In genomic region chr12:38586652-38587219, GRCh38 we compare ENCODE assay signal across 28 cellular contexts.
A peak's percentile ranks its signal among the peaks of the same experiment; 100 is the strongest.
DNase-seq lines count a peak whose midpoint lies in the region; ATAC-seq, FAIRE-seq and TF ChIP-seq lines count a peak whose summit lies in the region.
"Had no signal": no experiment of that assay in that cellular context is flagged by ENCODE, and none has a peak within 500 bp of the region (broad histone marks: within the 10 kb centered on the region; RNA-seq: fewer than 3 reads in every experiment).

No MANE protein-coding gene starts in this region.

- ATAC-seq in HG02759 (IDR thresholded peaks at IDR 0.05; ENCODE audit: unreplicated experiment): no peak
- ATAC-seq: activated CD4-positive, CD25-positive, alpha-beta regulatory T cell treated with anti-CD3 and anti-CD28 coated beads, Interleukin-2, amount 50 U/mL, for 24 hours; body of pancreas; left lobe of liver; stimulated activated naive CD8-positive, alpha-beta T cell treated with anti-CD3 and anti-CD28 coated beads, Interleukin-15, Interleukin-2, amounts not matched to agents 100 U/mL and 50 U/mL, for 24 hours had no signal

- no peak for TF ChIP-seq CTCF in bronchial epithelial cell (IDR thresholded peaks at IDR 0.05; ENCODE audit: insufficient read depth, low read length, severe bottlenecking)

- H3K36me3 ChIP-seq in bronchial epithelial cell (ENCODE audit: control insufficient read depth, insufficient read depth, low read length): no peaks in the 10 kb centered on the region
- H3K36me3 ChIP-seq: adrenal gland, pancreas had no signal

- CTCF ChIA-PET in HEK293T (lab: Yijun Ruan, JAX): interaction anchor here (0.7 kb wide), 1 partner anchor 1040 kb away, joined by 3 read pairs; no protein-coding TSS in a partner anchor

- DNase-seq in NOMO-1 treated with DMSO at 0.1 percent for 48 hours (lab: John Stamatoyannopoulos, UW; ENCODE audit: unreplicated experiment) (peak; percentile 34), NOMO-1 treated with dmso at 0.1 percent for 144 hours (lab: John Stamatoyannopoulos, UW; ENCODE audit: unreplicated experiment) (no peak), M059J (ENCODE audit: low read depth) (peak; percentile 16), bronchial epithelial cell (ENCODE audit: low read depth) (peak; percentile 82), renal cortical epithelial cell (ENCODE audit: low read depth) (peak; percentile 14), HEK293T (ENCODE audit: extremely low spot score) (no peak)
- DNase-seq in activated T-cell treated with anti-CD3 and anti-CD28 coated beads, Interleukin-2, amount 50 U/mL, for 48 hours: no peak
- DNase-seq: 8988T; activated CD4-positive, alpha-beta T cell treated with anti-CD3 and anti-CD28 coated beads, Interleukin-2, amount 50 U/mL, for 48 hours; activated naive CD4-positive, alpha-beta T cell treated with anti-CD3 and anti-CD28 coated beads for 36 hours; adrenal gland; body of pancreas; DMS153; H9; immature natural killer cell; NCI-H146; NCI-H2107; NCI-H748 treated with DMSO at 0.1 percent for 48 hours; nephron progenitor cell; pancreas; retina; RPMI8226; stimulated activated naive CD8-positive, alpha-beta T cell treated with anti-CD3 and anti-CD28 coated beads, Interleukin-15, Interleukin-2, amounts not matched to agents 100 U/mL and 50 U/mL, for 24 hours had no signal

- no peaks in the 10 kb centered on the region for H3K27me3 ChIP-seq in bronchial epithelial cell (ENCODE audit: control insufficient read depth, insufficient read depth, low read length)
- H3K27me3 ChIP-seq: adrenal gland, body of pancreas, pancreas had no signal

- FAIRE-seq in bronchial epithelial cell (lab: Jason Lieb, UNC): no peak
- FAIRE-seq: GM12878, pancreas had no signal

- H3K4me3 ChIP-seq in bronchial epithelial cell (ENCODE audit: low read depth, low read length): no peak overlapping the region
- H3K4me3 ChIP-seq: adrenal gland, body of pancreas, GM12878, pancreas, skin epidermis had no signal

- POLR2A ChIA-PET in HEK293T (lab: Yijun Ruan, JAX): no interaction called here

TF ChIP-seq in HEK293T, 16 proteins besides CTCF, POLR2A, EP300 and RAD21:
- TF ChIP-seq ELF4 (IDR thresholded peaks at IDR 0.05): no peak
- no peak for TF ChIP-seq SP1 (IDR thresholded peaks at IDR 0.05)
- no peak for TF ChIP-seq HDGF (IDR thresholded peaks at IDR 0.05; ENCODE audit: borderline replicate concordance)
- no peak for TF ChIP-seq L3MBTL2 (conservative IDR thresholded peaks at IDR 0.05)
- no peak for TF ChIP-seq CTBP1 (IDR thresholded peaks at IDR 0.05; ENCODE audit: borderline replicate concordance)
- TF ChIP-seq FOXA1 (IDR thresholded peaks at IDR 0.05): no peak
- TF ChIP-seq BHLHE40 (IDR thresholded peaks at IDR 0.05; ENCODE audit: borderline replicate concordance): no peak
- TF ChIP-seq PKNOX1 (IDR thresholded peaks at IDR 0.05): no peak
- TF ChIP-seq ZNF384 (IDR thresholded peaks at IDR 0.05): no peak
- TF ChIP-seq SUZ12 (IDR thresholded peaks at IDR 0.05): no peak
- TF ChIP-seq ARNT (IDR thresholded peaks at IDR 0.05): no peak
- TF ChIP-seq FOXM1 (IDR thresholded peaks at IDR 0.05; ENCODE audit: borderline replicate concordance): no peak
- no peak for TF ChIP-seq FOXK2 (IDR thresholded peaks at IDR 0.05)
- no peak for TF ChIP-seq NFRKB (IDR thresholded peaks at IDR 0.05)
- TF ChIP-seq LEF1 (IDR thresholded peaks at IDR 0.05; ENCODE audit: borderline replicate concordance): no peak
- TF ChIP-seq TARDBP (IDR thresholded peaks at IDR 0.05): no peak
TF ChIP-seq in HEK293T: peak in this region for 0.

Comparison
In these comparisons a context has a peak if more than half of its experiments do, and no peak if none do; other contexts are left out.
1. DNase-seq: peak in NOMO-1 treated with DMSO at 0.1 percent for 48 hours (single experiment), M059J (single experiment), bronchial epithelial cell (single experiment) and renal cortical epithelial cell (single experiment); none in NOMO-1 treated with dmso at 0.1 percent for 144 hours (single experiment), HEK293T (single experiment) and activated T-cell treated with anti-CD3 and anti-CD28 coated beads, Interleukin-2, amount 50 U/mL, for 48 hours (0 of 2).